Comparison of ENCODE assay signal across 17 cellular contexts in the genomic region with DNA sequence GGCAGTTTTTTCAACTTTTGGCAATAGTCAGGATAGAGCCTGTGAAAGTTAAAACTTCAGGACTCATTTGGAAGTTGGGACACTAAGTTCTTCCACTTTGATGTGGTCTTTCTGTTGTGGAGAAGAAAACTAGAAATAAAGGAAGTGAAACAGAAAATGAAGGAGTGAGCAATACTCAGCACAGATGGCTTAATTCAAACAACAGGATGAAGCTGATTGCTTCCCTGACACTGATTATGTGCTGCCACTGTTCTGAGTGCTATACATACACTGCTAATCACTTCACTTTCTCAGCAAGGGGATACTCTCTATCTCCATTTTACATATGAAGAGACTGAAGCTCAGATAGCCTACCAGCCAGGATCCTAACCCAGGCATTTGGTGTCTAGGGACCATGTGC.
A peak's percentile ranks its signal among the peaks of the same experiment; 100 is the strongest.
DNase-seq lines count a peak whose midpoint lies in the region; ATAC-seq and TF ChIP-seq lines count a peak whose summit lies in the region.
"Had no signal": no experiment of that assay in that cellular context is flagged by ENCODE, and none has a peak within 500 bp of the region (broad histone marks: within the 10 kb centered on the region; RNA-seq: fewer than 3 reads in every experiment).

No MANE protein-coding gene starts in this region.

- DNase-seq in SKM-1 treated with dmso at 0.1 percent for 144 hours (lab: John Stamatoyannopoulos, UW; ENCODE audit: unreplicated experiment) (peak; percentile 15), SKM-1 (lab: John Stamatoyannopoulos, UW; ENCODE audit: unreplicated experiment) (no peak), MV-4-11 (lab: John Stamatoyannopoulos, UW) (peak; percentile 86), omental fat pad (ENCODE audit: low spot score) (no peak)
- no peak for DNase-seq in stimulated activated effector memory CD8-positive, alpha-beta T cell treated with anti-CD3 and anti-CD28 coated beads, Interleukin-12 subunit alpha, Interleukin-12 subunit beta, amount 100 ng/mL, for 72 hours (ENCODE audit: low spot score in 2 of 2)
- DNase-seq in NK-92 treated with Interleukin-12 subunit alpha and Interleukin-12 subunit beta, amount 100 ng/mL, for 24 hours (lab: John Stamatoyannopoulos, UW): no peak
- DNase-seq: activated gamma-delta T cell treated with Interleukin-2 at 50 U/mL for 16 hours; DMS 273 treated with DMSO at 0.1 percent for 48 hours; effector memory CD8-positive, alpha-beta T cell; foreskin fibroblast; NCI-H2107 had no signal

- no peaks in the 10 kb centered on the region for H3K36me3 Mint-ChIP-seq in stimulated activated effector memory CD8-positive, alpha-beta T cell treated with anti-CD3 and anti-CD28 coated beads, Interleukin-12 subunit alpha, Interleukin-12 subunit beta, amount 100 ng/mL, for 72 hours

- H3K4me1 Mint-ChIP-seq in stimulated activated effector memory CD8-positive, alpha-beta T cell treated with anti-CD3 and anti-CD28 coated beads, Interleukin-12 subunit alpha, Interleukin-12 subunit beta, amount 100 ng/mL, for 72 hours: no peaks in the 10 kb centered on the region

- H3K4me3 Mint-ChIP-seq in stimulated activated effector memory CD8-positive, alpha-beta T cell treated with anti-CD3 and anti-CD28 coated beads, Interleukin-12 subunit alpha, Interleukin-12 subunit beta, amount 100 ng/mL, for 72 hours: no peak overlapping the region
- H3K4me3 Mint-ChIP-seq: effector memory CD8-positive, alpha-beta T cell; T-helper 2 cell treated with Interferon-gamma antibody and Interleukin-4, amounts not matched to agents 5 μg/mL and 100 μg/mL, for 36 hours had no signal

- ATAC-seq in GM21825 (IDR thresholded peaks at IDR 0.05; ENCODE audit: unreplicated experiment) (peak; percentile 66), omental fat pad (ENCODE audit: low FRiP score) (no peak), GM19397 (IDR thresholded peaks at IDR 0.05; ENCODE audit: unreplicated experiment) (no peak)
- ATAC-seq in stimulated activated effector memory CD8-positive, alpha-beta T cell treated with anti-CD3 and anti-CD28 coated beads, Interleukin-12 subunit alpha, Interleukin-12 subunit beta, amount 100 ng/mL, for 72 hours: peak; percentile 36
- ATAC-seq: A549; effector memory CD8-positive, alpha-beta T cell; Panc1 had no signal

- peak overlapping the region; percentile 7 for H3K27ac Mint-ChIP-seq in stimulated activated effector memory CD8-positive, alpha-beta T cell treated with anti-CD3 and anti-CD28 coated beads, Interleukin-12 subunit alpha, Interleukin-12 subunit beta, amount 100 ng/mL, for 72 hours
- H3K27ac Mint-ChIP-seq: effector memory CD8-positive, alpha-beta T cell; progenitor cell of endocrine pancreas; T-helper 2 cell treated with Interferon-gamma antibody and Interleukin-4, amounts not matched to agents 5 μg/mL and 100 μg/mL, for 36 hours had no signal

- no peaks in the 10 kb centered on the region for H3K9me3 Mint-ChIP-seq in stimulated activated effector memory CD8-positive, alpha-beta T cell treated with anti-CD3 and anti-CD28 coated beads, Interleukin-12 subunit alpha, Interleukin-12 subunit beta, amount 100 ng/mL, for 72 hours
- H3K9me3 Mint-ChIP-seq: effector memory CD8-positive, alpha-beta T cell; T-helper 2 cell treated with Interferon-gamma antibody and Interleukin-4, amounts not matched to agents 5 μg/mL and 100 μg/mL, for 36 hours had no signal

- TF ChIP-seq CTCF in omental fat pad (IDR thresholded peaks at IDR 0.05): no peak

Comparison
In these comparisons a context has a peak if more than half of its experiments do, and no peak if none do; other contexts are left out.
1. DNase-seq: peak in SKM-1 treated with dmso at 0.1 percent for 144 hours (single experiment) and MV-4-11 (single experiment); none in SKM-1 (single experiment), stimulated activated effector memory CD8-positive, alpha-beta T cell treated with anti-CD3 and anti-CD28 coated beads, Interleukin-12 subunit alpha, Interleukin-12 subunit beta, amount 100 ng/mL, for 72 hours (0 of 2), omental fat pad (single experiment) and NK-92 treated with Interleukin-12 subunit alpha and Interleukin-12 subunit beta, amount 100 ng/mL, for 24 hours (single experiment).
2. ATAC-seq: peak in GM21825 (single experiment) and stimulated activated effector memory CD8-positive, alpha-beta T cell treated with anti-CD3 and anti-CD28 coated beads, Interleukin-12 subunit alpha, Interleukin-12 subunit beta, amount 100 ng/mL, for 72 hours (single experiment); none in omental fat pad (single experiment) and GM19397 (single experiment).